Comparison of ENCODE assay signal across 8 cellular contexts in the genomic region with DNA sequence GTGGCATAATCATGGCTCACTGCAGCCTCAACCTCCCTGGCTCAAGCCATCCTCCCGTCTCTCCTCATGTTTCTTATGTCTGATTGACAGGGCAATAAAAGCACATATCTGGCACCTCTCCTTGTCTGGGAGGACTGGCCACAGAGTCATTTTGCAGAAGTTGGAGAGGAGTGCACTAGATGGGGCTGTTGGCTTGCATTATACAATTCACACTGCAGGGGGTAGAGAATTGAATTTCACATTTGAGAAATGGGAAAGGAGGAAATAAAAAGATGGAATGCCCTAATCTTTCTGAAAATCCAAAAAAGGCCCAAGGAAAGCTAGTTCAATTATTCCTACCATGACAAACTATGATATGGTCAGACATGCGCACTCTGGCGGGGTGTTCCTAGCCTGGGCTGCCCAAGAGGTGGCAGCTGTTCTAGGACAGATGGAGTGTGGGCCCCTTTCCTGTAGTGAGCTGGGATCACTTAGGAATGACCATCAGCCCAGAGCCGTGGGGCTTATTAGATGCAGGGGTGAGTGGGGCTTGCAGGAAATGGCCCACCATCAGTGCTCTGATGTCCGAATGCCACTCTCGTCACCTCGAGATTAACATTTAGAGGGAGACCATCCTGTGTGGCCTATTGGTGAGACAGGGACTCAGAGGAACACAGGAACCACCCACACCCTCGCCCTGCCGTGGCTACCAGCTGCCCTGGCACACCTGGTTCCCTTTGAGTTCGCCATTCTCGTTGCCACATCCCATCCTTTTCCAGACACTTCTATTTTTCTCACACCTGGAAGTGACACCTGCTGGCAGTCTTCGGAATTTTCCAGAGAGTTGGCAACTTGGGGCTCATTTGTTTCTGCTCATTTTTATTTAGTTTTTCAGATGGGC. TPM values are rescaled to one million over a fixed set of nuclear protein-coding genes. Genes with fewer than 3 reads are reported as not detected.
DNase-seq lines count a peak whose midpoint lies in the region; ATAC-seq and TF ChIP-seq lines count a peak whose summit lies in the region.

No MANE protein-coding gene starts in this region.

- H3K4me3 ChIP-seq in Peyer's patch (no peak overlapping the region), fibroblast of pulmonary artery (replicated peaks; ENCODE audit: low read depth, low read length) (no peak overlapping the region), prostate gland (no peak overlapping the region)

- TF ChIP-seq POLR2A in Peyer's patch (IDR thresholded peaks at IDR 0.05) (no peak), prostate gland (IDR thresholded peaks at IDR 0.05) (no peak)

- H3K27ac ChIP-seq in Peyer's patch (no peak overlapping the region), prostate gland (no peak overlapping the region)

- TF ChIP-seq CTCF in Peyer's patch (IDR thresholded peaks at IDR 0.05): peak in 4 of 6 experiments; percentile 20 to 60 (median 54)
- TF ChIP-seq CTCF in fibroblast of pulmonary artery (IDR thresholded peaks at IDR 0.05; ENCODE audit: low read length, missing control alignments): peak; percentile 69
- TF ChIP-seq CTCF in prostate gland (IDR thresholded peaks at IDR 0.05): peak in 3 of 4 experiments; percentile 28 to 70 (median 45)

- H3K4me1 ChIP-seq in Peyer's patch (no peaks in the 10 kb centered on the region), prostate gland (replicated peaks) (no peaks in the 10 kb centered on the region)

- H3K9me3 ChIP-seq in Peyer's patch: no peaks in the 10 kb centered on the region
- H3K9me3 ChIP-seq in prostate gland: no peaks in the 10 kb centered on the region

- intact Hi-C loops in prostate gland (cut with DNase I): no loop called here

- ATAC-seq in GM18517 (IDR thresholded peaks at IDR 0.05; ENCODE audit: unreplicated experiment): no peak

- H3K27me3 ChIP-seq in Peyer's patch (no peaks in the 10 kb centered on the region), prostate gland (replicated peaks; ENCODE audit: insufficient read depth) (no peaks in the 10 kb centered on the region)

- WGBS in prostate gland: 57% methylated on average over 12 of the region's 12 CpGs

- peak; percentile 55 for DNase-seq in DMS79 treated with DMSO at 0.1 percent for 48 hours (lab: John Stamatoyannopoulos, UW)
- DNase-seq in HT1080 (ENCODE audit: low read depth): peak; percentile 31
- peak in 1 of 3 donors; percentile 63 for DNase-seq in Peyer's patch
- DNase-seq in fibroblast of pulmonary artery (ENCODE audit: low read depth): peak; percentile 80
- DNase-seq in prostate gland (ENCODE audit: low spot score): peak; percentile 36
- DNase-seq in activated T-cell treated with anti-CD3 and anti-CD28 coated beads for 4 hours: no peak
- no peak for DNase-seq in T-helper 9 cell

- no peaks in the 10 kb centered on the region for H3K36me3 ChIP-seq in Peyer's patch
- H3K36me3 ChIP-seq in prostate gland: no peaks in the 10 kb centered on the region

RNA-seq across cellular contexts. Expression of a gene that starts 21.8 kb away (rescaled TPM):
- total RNA-seq in HT1080 (2014; rRNA removed; shearing (Covaris generic)): not detected in 2 replicates
- polyA plus RNA-seq in HT1080 (2015; cell fraction: cytosol; rRNA removed): not detected in 2 replicates
- polyA plus RNA-seq in HT1080 (2015; cell fraction: nucleus; rRNA removed): not detected in 2 replicates
- total RNA-seq in Peyer's patch: 10 to 100 TPM in 2 of 4 donors, 1 to 10 TPM in 2; 6.7 to 18.1 (median 11.9) TPM
- total RNA-seq in prostate gland: 10 to 100 TPM; 13.9 to 33.7 TPM

Comparison
In these comparisons a context has a peak if more than half of its experiments do, and no peak if none do; other contexts are left out.
1. DNase-seq: peak in DMS79 treated with DMSO at 0.1 percent for 48 hours (single experiment), HT1080 (single experiment), fibroblast of pulmonary artery (single experiment) and prostate gland (single experiment); none in activated T-cell treated with anti-CD3 and anti-CD28 coated beads for 4 hours (single experiment) and T-helper 9 cell (single experiment).
2. Peak in every context shown above with its lines, with median percentiles within 50 percentile points of each other: CTCF ChIP-seq.